ENCODE assay signal across 11 cellular contexts in the genomic region with DNA sequence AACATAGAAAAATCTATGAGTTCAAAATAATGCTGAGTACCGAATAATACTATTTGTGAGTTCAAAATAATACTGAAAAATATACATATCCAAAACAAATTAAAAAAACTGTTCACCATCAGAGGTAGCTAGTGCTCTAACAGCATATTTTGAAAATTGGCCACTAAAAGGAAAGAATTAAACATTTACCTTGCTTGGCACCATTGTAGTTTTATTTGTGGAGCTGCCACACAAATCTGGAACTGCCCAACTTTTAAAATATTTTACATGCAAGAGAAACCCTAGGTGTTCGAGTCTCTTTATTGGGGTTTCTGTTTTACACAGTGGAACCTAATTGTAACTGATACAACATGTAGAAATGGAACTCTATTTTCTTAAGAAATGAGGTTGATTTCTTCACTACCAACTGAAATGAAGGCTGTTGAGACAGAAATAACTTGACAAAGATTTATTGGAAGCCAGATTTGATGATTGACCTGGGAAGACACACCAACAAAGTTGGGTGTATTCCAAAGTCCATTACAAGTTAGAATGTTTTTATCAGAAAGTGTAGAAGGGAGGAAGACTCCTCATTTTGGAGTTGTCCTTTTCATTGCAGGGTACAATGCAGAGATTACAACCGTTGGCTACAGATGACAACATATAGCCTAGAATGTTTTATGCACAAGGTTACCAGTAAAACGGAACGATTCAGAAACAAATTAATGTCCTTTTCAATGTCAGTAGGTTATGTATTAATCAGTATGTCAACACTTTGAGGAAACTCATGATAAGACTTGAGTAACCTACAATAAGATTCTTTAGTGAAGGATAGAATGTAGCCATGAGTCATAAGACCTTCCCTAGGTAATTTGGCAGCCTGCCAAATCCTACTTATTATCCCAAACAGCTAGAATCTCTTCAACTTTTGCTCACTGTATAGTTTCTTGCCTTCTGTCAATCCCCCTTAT.
DNase-seq lines count a peak whose midpoint lies in the region; ATAC-seq and TF ChIP-seq lines count a peak whose summit lies in the region.
"Had no signal": no experiment of that assay in that cellular context is flagged by ENCODE, and none has a peak within 500 bp of the region (broad histone marks: within the 10 kb centered on the region; RNA-seq: fewer than 3 reads in every experiment).

No MANE protein-coding gene starts in this region.

- no peak overlapping the region for H3K4me3 Mint-ChIP-seq in type B pancreatic cell
- H3K4me3 Mint-ChIP-seq in HFFc6: no peak overlapping the region
- H3K4me3 Mint-ChIP-seq in activated T-helper 2 cell treated with anti-CD3 and anti-CD28 coated beads, Interferon-gamma antibody, Interleukin-2, Interleukin-4, amounts not matched to agents 10 μg/mL and 5 μg/mL and 100 μg/mL, durations not matched to agents 14 hours and 24 hours and 36 hours (ENCODE audit: low read depth): no peak overlapping the region

- H3K79me2 ChIP-seq in SK-N-SH (ENCODE audit: insufficient read depth): no peaks in the 10 kb centered on the region

- POLR2A ChIA-PET in SK-N-SH (lab: Yijun Ruan, JAX): no interaction called here

- 66% methylated on average over 5 of the region's 5 CpGs for WGBS in SK-N-SH (ENCODE audit: low lambda C conversion rate)

- DNase-seq in NOMO-1 treated with DMSO at 0.1 percent for 48 hours (lab: John Stamatoyannopoulos, UW; ENCODE audit: unreplicated experiment) (peak; percentile 49), NOMO-1 treated with dmso at 0.1 percent for 144 hours (lab: John Stamatoyannopoulos, UW; ENCODE audit: unreplicated experiment) (no peak), SK-N-SH (no peak), iPS-NIHi11 (ENCODE audit: low spot score) (peak; percentile 16), type B pancreatic cell (ENCODE audit: extremely low spot score, unreplicated experiment) (no peak), HFFc6 (no peak)
- no peak for DNase-seq in activated T-helper 2 cell treated with anti-CD3 and anti-CD28 coated beads, Interferon-gamma antibody, Interleukin-2, Interleukin-4, amounts not matched to agents 10 μg/mL and 5 μg/mL and 100 μg/mL, durations not matched to agents 14 hours and 24 hours and 36 hours (ENCODE audit: low spot score)
- DNase-seq: BE2C, NCI-H187 treated with DMSO at 0.1 percent for 48 hours, T-helper 2 cell had no signal

- no peaks in the 10 kb centered on the region for H3F3A ChIP-seq in SK-N-SH (replicated peaks; ENCODE audit: insufficient read depth)

- H3K27me3 Mint-ChIP-seq in type B pancreatic cell (no peaks in the 10 kb centered on the region), HFFc6 (ENCODE audit: insufficient read depth) (peaks cover 8% of the 10 kb centered on the region)
- peaks cover 15% of the 10 kb centered on the region for H3K27me3 Mint-ChIP-seq in activated T-helper 2 cell treated with anti-CD3 and anti-CD28 coated beads, Interferon-gamma antibody, Interleukin-2, Interleukin-4, amounts not matched to agents 10 μg/mL and 5 μg/mL and 100 μg/mL, durations not matched to agents 14 hours and 24 hours and 36 hours (ENCODE audit: low read depth)

- no peaks in the 10 kb centered on the region for H3K9me2 ChIP-seq in SK-N-SH

- no peak overlapping the region for H3K27ac ChIP-seq in SK-N-SH (ENCODE audit: low read depth in 2 of 2, low read length in 1 of 2)

- H3K9me3 ChIP-seq in SK-N-SH: no peaks in the 10 kb centered on the region
- H3K9me3 ChIP-seq: BE2C had no signal

- H3K4me3 ChIP-seq in SK-N-SH (ENCODE audit: low read depth in 2 of 2, low read length in 1 of 2): no peak overlapping the region

- H3K9ac ChIP-seq in SK-N-SH: no peak overlapping the region

- no peak for ATAC-seq in GM18867 (IDR thresholded peaks at IDR 0.05; ENCODE audit: unreplicated experiment)

- TF ChIP-seq RAD21 in SK-N-SH (IDR thresholded peaks at IDR 0.05; ENCODE audit: low read length): no peak

- H3K9me3 Mint-ChIP-seq in type B pancreatic cell (no peaks in the 10 kb centered on the region), HFFc6 (no peaks in the 10 kb centered on the region)
- no peaks in the 10 kb centered on the region for H3K9me3 Mint-ChIP-seq in activated T-helper 2 cell treated with anti-CD3 and anti-CD28 coated beads, Interferon-gamma antibody, Interleukin-2, Interleukin-4, amounts not matched to agents 10 μg/mL and 5 μg/mL and 100 μg/mL, durations not matched to agents 14 hours and 24 hours and 36 hours

- no peak overlapping the region for H2AFZ ChIP-seq in SK-N-SH (ENCODE audit: low read depth)

- H3K4me2 ChIP-seq in SK-N-SH: no peak overlapping the region

- peak overlapping the region; percentile 12 for H3K27ac Mint-ChIP-seq in type B pancreatic cell
- H3K27ac Mint-ChIP-seq in HFFc6: no peak overlapping the region
- no peak overlapping the region for H3K27ac Mint-ChIP-seq in activated T-helper 2 cell treated with anti-CD3 and anti-CD28 coated beads, Interferon-gamma antibody, Interleukin-2, Interleukin-4, amounts not matched to agents 10 μg/mL and 5 μg/mL and 100 μg/mL, durations not matched to agents 14 hours and 24 hours and 36 hours

- peaks cover 0 to 3% of the 10 kb centered on the region in 2 experiments; a peak in 1 of 4 replicates for H3K4me1 ChIP-seq in SK-N-SH (ENCODE audit: control insufficient read depth in 1 of 2, insufficient read depth in 2 of 2, low read depth in 1 of 2, low read length in 1 of 2)
- H3K4me1 ChIP-seq: BE2C had no signal

- CTCF ChIA-PET in SK-N-SH (lab: Yijun Ruan, JAX): interaction anchor here (0.6 kb wide), 1 partner anchor 978 kb away, joined by 3 read pairs; no protein-coding TSS in a partner anchor

- H3K4me1 Mint-ChIP-seq in type B pancreatic cell (ENCODE audit: unreplicated experiment) (peaks cover 3% of the 10 kb centered on the region), HFFc6 (ENCODE audit: low read depth) (peaks cover 17% of the 10 kb centered on the region)
- H3K4me1 Mint-ChIP-seq in activated T-helper 2 cell treated with anti-CD3 and anti-CD28 coated beads, Interferon-gamma antibody, Interleukin-2, Interleukin-4, amounts not matched to agents 10 μg/mL and 5 μg/mL and 100 μg/mL, durations not matched to agents 14 hours and 24 hours and 36 hours (ENCODE audit: low read depth): no peaks in the 10 kb centered on the region

- no peaks in the 10 kb centered on the region for H3K27me3 ChIP-seq in SK-N-SH (ENCODE audit: insufficient read depth)
- H3K27me3 ChIP-seq: BE2C had no signal

- no peaks in the 10 kb centered on the region for H3K36me3 Mint-ChIP-seq in type B pancreatic cell
- H3K36me3 Mint-ChIP-seq in HFFc6 (ENCODE audit: low read depth): no peaks in the 10 kb centered on the region
- no peaks in the 10 kb centered on the region for H3K36me3 Mint-ChIP-seq in activated T-helper 2 cell treated with anti-CD3 and anti-CD28 coated beads, Interferon-gamma antibody, Interleukin-2, Interleukin-4, amounts not matched to agents 10 μg/mL and 5 μg/mL and 100 μg/mL, durations not matched to agents 14 hours and 24 hours and 36 hours (ENCODE audit: low read depth)

- intact Hi-C loops in activated T-helper 2 cell treated with anti-CD3 and anti-CD28 coated beads, Interferon-gamma antibody, Interleukin-2, Interleukin-4, amounts not matched to agents 10 μg/mL and 5 μg/mL and 100 μg/mL, durations not matched to agents 14 hours and 24 hours and 36 hours (cut with micrococcal nuclease): no loop called here

- H3K36me3 ChIP-seq in SK-N-SH (replicated peaks in 1 of 2; ENCODE audit: control insufficient read depth in 1 of 2, insufficient read depth in 2 of 2, low read length in 1 of 2): no peaks in the 10 kb centered on the region
- H3K36me3 ChIP-seq: BE2C had no signal

- no peaks in the 10 kb centered on the region for H4K20me1 ChIP-seq in SK-N-SH (ENCODE audit: insufficient read depth)

- TF ChIP-seq EP300 in SK-N-SH (IDR thresholded peaks at IDR 0.05; ENCODE audit: borderline replicate concordance in 1 of 2, low read depth in 1 of 2, low read length in 1 of 2): no peak

- no peak for TF ChIP-seq CTCF in SK-N-SH (IDR thresholded peaks at IDR 0.05)
- no peak for TF ChIP-seq CTCF in type B pancreatic cell (conservative IDR thresholded peaks at IDR 0.05)
- TF ChIP-seq CTCF in HFFc6 (IDR thresholded peaks at IDR 0.05): no peak

TF ChIP-seq in SK-N-SH, 30 proteins besides CTCF, POLR2A, EP300 and RAD21 (continues in another document):
- no peak for TF ChIP-seq SMC3 (IDR thresholded peaks at IDR 0.05; ENCODE audit: low read depth, low read length)
- no peak for TF ChIP-seq JUND (IDR thresholded peaks at IDR 0.05)
- no peak for TF ChIP-seq TCF12 (IDR thresholded peaks at IDR 0.05)
- no peak for TF ChIP-seq GABPA (IDR thresholded peaks at IDR 0.05; ENCODE audit: low read depth)
- TF ChIP-seq RCOR1 (IDR thresholded peaks at IDR 0.05; ENCODE audit: low read length): no peak
- TF ChIP-seq YY1 (IDR thresholded peaks at IDR 0.05; ENCODE audit: low read depth): no peak
- TF ChIP-seq, protein P1, sequence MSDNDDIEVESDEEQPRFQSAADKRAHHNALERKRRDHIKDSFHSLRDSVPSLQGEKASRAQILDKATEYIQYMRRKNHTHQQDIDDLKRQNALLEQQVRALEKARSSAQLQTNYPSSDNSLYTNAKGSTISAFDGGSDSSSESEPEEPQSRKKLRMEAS (IDR thresholded peaks at IDR 0.05; ENCODE audit: low read depth): no peak
- peak; percentile 23; the same call in 1 of the 2 replicates for TF ChIP-seq FOSL2 (IDR thresholded peaks at IDR 0.05; ENCODE audit: borderline replicate concordance, low read depth)
- TF ChIP-seq FOXJ3 (CRISPR knock-in tag; IDR thresholded peaks at IDR 0.05): no peak
- TF ChIP-seq, protein P2, sequence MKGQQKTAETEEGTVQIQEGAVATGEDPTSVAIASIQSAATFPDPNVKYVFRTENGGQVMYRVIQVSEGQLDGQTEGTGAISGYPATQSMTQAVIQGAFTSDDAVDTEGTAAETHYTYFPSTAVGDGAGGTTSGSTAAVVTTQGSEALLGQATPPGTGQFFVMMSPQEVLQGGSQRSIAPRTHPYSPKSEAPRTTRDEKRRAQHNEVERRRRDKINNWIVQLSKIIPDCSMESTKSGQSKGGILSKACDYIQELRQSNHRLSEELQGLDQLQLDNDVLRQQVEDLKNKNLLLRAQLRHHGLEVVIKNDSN (IDR thresholded peaks at IDR 0.05; ENCODE audit: borderline replicate concordance, low read depth): no peak
- no peak for TF ChIP-seq POLR2AphosphoS5 (IDR thresholded peaks at IDR 0.05; ENCODE audit: low read depth, low read length)
- TF ChIP-seq, protein P3, sequence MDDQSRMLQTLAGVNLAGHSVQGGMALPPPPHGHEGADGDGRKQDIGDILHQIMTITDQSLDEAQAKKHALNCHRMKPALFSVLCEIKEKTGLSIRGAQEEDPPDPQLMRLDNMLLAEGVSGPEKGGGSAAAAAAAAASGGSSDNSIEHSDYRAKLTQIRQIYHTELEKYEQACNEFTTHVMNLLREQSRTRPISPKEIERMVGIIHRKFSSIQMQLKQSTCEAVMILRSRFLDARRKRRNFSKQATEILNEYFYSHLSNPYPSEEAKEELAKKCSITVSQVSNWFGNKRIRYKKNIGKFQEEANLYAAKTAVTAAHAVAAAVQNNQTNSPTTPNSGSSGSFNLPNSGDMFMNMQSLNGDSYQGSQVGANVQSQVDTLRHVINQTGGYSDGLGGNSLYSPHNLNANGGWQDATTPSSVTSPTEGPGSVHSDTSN (IDR thresholded peaks at IDR 0.05): peak; percentile 53
- no peak for TF ChIP-seq EZH2phosphoT487 (IDR thresholded peaks at IDR 0.05; ENCODE audit: borderline replicate concordance, low read depth)
- peak; percentile 78; the same call in 1 of the 2 replicates for TF ChIP-seq NFIC (IDR thresholded peaks at IDR 0.05; ENCODE audit: borderline replicate concordance)

Comparison
In these comparisons a context has a peak if more than half of its experiments do, and no peak if none do; other contexts are left out.
1. DNase-seq: peak in NOMO-1 treated with DMSO at 0.1 percent for 48 hours (single experiment) and iPS-NIHi11 (single experiment); none in NOMO-1 treated with dmso at 0.1 percent for 144 hours (single experiment), SK-N-SH (single experiment), type B pancreatic cell (single experiment), HFFc6 (single experiment) and activated T-helper 2 cell treated with anti-CD3 and anti-CD28 coated beads, Interferon-gamma antibody, Interleukin-2, Interleukin-4, amounts not matched to agents 10 μg/mL and 5 μg/mL and 100 μg/mL, durations not matched to agents 14 hours and 24 hours and 36 hours (single experiment).